ENCODE assay signal across 10 cellular contexts in the genomic region with DNA sequence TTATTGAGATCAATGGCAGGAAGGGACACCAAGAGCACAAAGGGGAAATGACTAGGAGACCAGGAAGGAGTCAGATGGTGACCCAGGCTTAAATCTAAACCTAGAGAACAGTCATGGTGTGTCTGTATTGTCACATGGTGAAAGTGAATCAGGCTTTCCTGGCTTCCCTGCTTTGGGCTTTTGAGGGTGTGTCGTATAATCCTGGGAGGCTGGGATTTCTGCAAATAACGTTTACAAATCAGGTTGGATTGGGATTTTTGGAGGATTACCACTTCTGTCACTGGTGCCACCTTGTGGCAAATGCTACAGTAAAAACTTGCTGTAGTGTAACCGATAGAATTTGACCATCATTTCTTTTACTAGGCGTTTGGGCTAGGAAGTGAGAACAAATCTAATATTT.
DNase-seq lines count a peak whose midpoint lies in the region; ATAC-seq and TF ChIP-seq lines count a peak whose summit lies in the region.
"Had no signal": no experiment of that assay in that cellular context is flagged by ENCODE, and none has a peak within 500 bp of the region (broad histone marks: within the 10 kb centered on the region; RNA-seq: fewer than 3 reads in every experiment).

No MANE protein-coding gene starts in this region.

- H3K4me3 ChIP-seq in PC-9 (no peak overlapping the region), fibroblast of the aortic adventitia (ENCODE audit: low read depth, low read length) (no peak overlapping the region), esophagus squamous epithelium (no peak overlapping the region)
- H3K4me3 ChIP-seq: ascending aorta, SJSA1 had no signal

- no peaks in the 10 kb centered on the region for H3K9me2 ChIP-seq in PC-9 (ENCODE audit: insufficient read depth)

- no peaks in the 10 kb centered on the region; the same call in 1 of the 2 replicates for H4K20me1 ChIP-seq in PC-9 (ENCODE audit: insufficient read depth)

- no peaks in the 10 kb centered on the region for H3K79me2 ChIP-seq in PC-9 (ENCODE audit: low read depth)
- H3K79me2 ChIP-seq: parathyroid adenoma had no signal

- ATAC-seq in HG03565 (IDR thresholded peaks at IDR 0.05; ENCODE audit: unreplicated experiment): no peak

- no peaks in the 10 kb centered on the region for H3F3A ChIP-seq in PC-9 (ENCODE audit: insufficient read depth, low read depth)

- intact Hi-C loops in PC-9 (cut with micrococcal nuclease; ENCODE audit: unreplicated experiment) (no loop called here), esophagus squamous epithelium (cut with DNase I) (no loop called here)

- peaks cover 11% of the 10 kb centered on the region; the same call in 1 of the 2 replicates for H3K27me3 ChIP-seq in PC-9 (ENCODE audit: insufficient read depth, low read depth)
- H3K27me3 ChIP-seq in esophagus squamous epithelium: no peaks in the 10 kb centered on the region
- H3K27me3 ChIP-seq: ascending aorta, SJSA1 had no signal

- no peak overlapping the region for H2AFZ ChIP-seq in PC-9
- H2AFZ ChIP-seq: parathyroid adenoma had no signal

- POLR2A ChIA-PET in PC-9 (lab: Charles Lee; ENCODE audit: unreplicated experiment): no interaction called here

- no peak for TF ChIP-seq POLR2A in esophagus squamous epithelium (IDR thresholded peaks at IDR 0.05)

- 47 to 52% methylated on average over 4 of the region's 4 CpGs for WGBS in esophagus squamous epithelium, 2 donors

- H3K27ac ChIP-seq in PC-9: no peak overlapping the region
- no peak overlapping the region for H3K27ac ChIP-seq in esophagus squamous epithelium
- H3K27ac ChIP-seq: ascending aorta, parathyroid adenoma, SJSA1 had no signal

- H3K36me3 ChIP-seq in PC-9 (ENCODE audit: low read depth) (no peaks in the 10 kb centered on the region), esophagus squamous epithelium (no peaks in the 10 kb centered on the region)
- H3K36me3 ChIP-seq: ascending aorta, SJSA1 had no signal

- H3K4me2 ChIP-seq in PC-9: no peak overlapping the region

- H3K9me3 ChIP-seq in PC-9 (ENCODE audit: insufficient read depth, low read depth) (no peaks in the 10 kb centered on the region), esophagus squamous epithelium (no peaks in the 10 kb centered on the region)
- H3K9me3 ChIP-seq: ascending aorta had no signal

- BruUV-seq in PC-9 (replicated peaks; lab: Mats Ljungman, UMichigan): no TSS peak

- peak; percentile 37 for DNase-seq in H4 (ENCODE audit: low spot score)
- no peak for DNase-seq in PC-9
- peak; percentile 1 for DNase-seq in fibroblast of the aortic adventitia (ENCODE audit: low read depth)
- peak; percentile 18 for DNase-seq in renal cortical epithelial cell (ENCODE audit: low read depth)
- DNase-seq in NCI-H345 treated with DMSO at 0.1 percent for 48 hours (lab: John Stamatoyannopoulos, UW; ENCODE audit: unreplicated experiment): no peak
- no peak for DNase-seq in esophagus squamous epithelium (lab: John Stamatoyannopoulos, UW)

- no peaks in the 10 kb centered on the region for H3K4me1 ChIP-seq in PC-9 (replicated peaks; ENCODE audit: insufficient read depth)
- H3K4me1 ChIP-seq in esophagus squamous epithelium: no peaks in the 10 kb centered on the region
- H3K4me1 ChIP-seq: ascending aorta, parathyroid adenoma, SJSA1 had no signal

- CTCF ChIA-PET in PC-9 (lab: Charles Lee): no interaction called here

- peak; percentile 48; the same call in 1 of the 2 replicates for TF ChIP-seq CTCF in PC-9 (conservative IDR thresholded peaks at IDR 0.05)
- no peak for TF ChIP-seq CTCF in fibroblast of the aortic adventitia (IDR thresholded peaks at IDR 0.05; ENCODE audit: insufficient read depth, low read length)
- peak in 1 of 6 experiments; percentile 13 for TF ChIP-seq CTCF in esophagus squamous epithelium (IDR thresholded peaks at IDR 0.05)

Comparison
In these comparisons a context has a peak if more than half of its experiments do, and no peak if none do; other contexts are left out.
1. DNase-seq: peak in H4 (single experiment), fibroblast of the aortic adventitia (single experiment) and renal cortical epithelial cell (single experiment); none in PC-9 (0 of 2), NCI-H345 treated with DMSO at 0.1 percent for 48 hours (single experiment) and esophagus squamous epithelium (single experiment).